Comparison of ENCODE assay signal across 29 cellular contexts in the genomic region with DNA sequence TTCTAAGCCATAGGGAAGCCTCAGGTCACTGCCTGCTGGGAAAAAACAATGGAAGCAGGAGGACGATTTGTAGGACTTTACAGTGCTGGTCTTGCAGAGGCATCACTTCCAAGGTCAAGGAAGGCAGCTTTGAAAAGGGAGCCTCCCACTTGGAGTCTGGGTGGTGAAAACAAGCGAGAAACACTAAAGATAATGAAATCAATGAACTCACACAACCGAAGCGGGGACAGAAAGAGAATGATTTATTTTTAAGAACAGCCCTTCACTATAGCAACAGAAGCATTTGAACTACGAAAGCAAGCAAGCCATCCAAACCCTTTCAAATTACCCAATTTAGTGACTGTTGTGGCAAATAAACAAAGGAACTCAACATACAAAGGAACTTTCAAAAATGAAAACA.
DNase-seq lines count a peak whose midpoint lies in the region; ATAC-seq, FAIRE-seq and TF ChIP-seq lines count a peak whose summit lies in the region.
"Had no signal": no experiment of that assay in that cellular context is flagged by ENCODE, and none has a peak within 500 bp of the region (broad histone marks: within the 10 kb centered on the region; RNA-seq: fewer than 3 reads in every experiment).

No MANE protein-coding gene starts in this region.

- 68% methylated on average over 5 of the region's 5 CpGs for WGBS in esophagus muscularis mucosa

- H3K9me2 ChIP-seq in Karpas-422 (replicated peaks; ENCODE audit: insufficient read depth, low read length): no peaks in the 10 kb centered on the region

- no peak for TF ChIP-seq POLR2A in breast epithelium (IDR thresholded peaks at IDR 0.05)
- no peak for TF ChIP-seq POLR2A in esophagus muscularis mucosa (IDR thresholded peaks at IDR 0.05; ENCODE audit: low read depth)

- H3K27me3 ChIP-seq in breast epithelium (no peaks in the 10 kb centered on the region), osteoblast (ENCODE audit: insufficient read depth, low read length) (no peaks in the 10 kb centered on the region), esophagus muscularis mucosa (no peaks in the 10 kb centered on the region), Karpas-422 (ENCODE audit: low read length) (no peaks in the 10 kb centered on the region)
- H3K27me3 ChIP-seq: transverse colon had no signal

- CTCF ChIA-PET in MCF 10A (lab: Yijun Ruan, JAX): interaction anchor here (0.7 kb wide), 1 partner anchor 69 kb away, joined by 3 read pairs; no protein-coding TSS in a partner anchor

- no peak for TF ChIP-seq EP300 in esophagus muscularis mucosa (IDR thresholded peaks at IDR 0.05)

- no peak for FAIRE-seq in frontal cortex (lab: Jason Lieb, UNC)
- FAIRE-seq: H1 had no signal

- H3K27ac ChIP-seq in breast epithelium (peak overlapping the region; percentile 51 to 59), osteoblast (ENCODE audit: low read depth, low read length) (no peak overlapping the region), esophagus muscularis mucosa (replicated peaks in 1 of 4) (no peak overlapping the region), Karpas-422 (ENCODE audit: low read length) (no peak overlapping the region)
- H3K27ac ChIP-seq: epithelial cell of prostate, WERI-Rb-1 had no signal

- H3K9me3 ChIP-seq in breast epithelium (no peaks in the 10 kb centered on the region), osteoblast (ENCODE audit: low read depth, low read length) (no peaks in the 10 kb centered on the region), esophagus muscularis mucosa (no peaks in the 10 kb centered on the region), Karpas-422 (ENCODE audit: low read length) (no peaks in the 10 kb centered on the region)
- H3K9me3 ChIP-seq: transverse colon had no signal

- peak overlapping the region; percentile 72 for H2AFZ ChIP-seq in osteoblast (ENCODE audit: low read length)
- H2AFZ ChIP-seq in Karpas-422 (ENCODE audit: low read length): no peak overlapping the region

- H3K4me1 Mint-ChIP-seq in MCF 10A (ENCODE audit: insufficient read depth, unreplicated experiment): no peaks in the 10 kb centered on the region
- H3K4me1 Mint-ChIP-seq in activated T-cell treated with anti-CD3 and anti-CD28 coated beads, Interleukin-2, amount 50 U/mL, for 24 hours (ENCODE audit: low read depth): no peaks in the 10 kb centered on the region
- H3K4me1 Mint-ChIP-seq: activated naive CD4-positive, alpha-beta T cell treated with anti-CD3 and anti-CD28 coated beads, Interleukin-2, amount 50 U/mL, for 24 hours; B cell; CD4-positive, alpha-beta memory T cell; T-cell had no signal

- H3K4me3 Mint-ChIP-seq in MCF 10A (ENCODE audit: unreplicated experiment): no peak overlapping the region
- H3K4me3 Mint-ChIP-seq in activated T-cell treated with anti-CD3 and anti-CD28 coated beads, Interleukin-2, amount 50 U/mL, for 24 hours: no peak overlapping the region
- H3K4me3 Mint-ChIP-seq: activated naive CD4-positive, alpha-beta T cell treated with anti-CD3 and anti-CD28 coated beads, Interleukin-2, amount 50 U/mL, for 24 hours; B cell; CD4-positive, alpha-beta memory T cell; T-cell had no signal

- H3K27ac Mint-ChIP-seq in MCF 10A (ENCODE audit: low read depth, unreplicated experiment): no peak overlapping the region
- no peak overlapping the region for H3K27ac Mint-ChIP-seq in activated T-cell treated with anti-CD3 and anti-CD28 coated beads, Interleukin-2, amount 50 U/mL, for 24 hours
- H3K27ac Mint-ChIP-seq: activated naive CD4-positive, alpha-beta T cell treated with anti-CD3 and anti-CD28 coated beads, Interleukin-2, amount 50 U/mL, for 24 hours; B cell; CD4-positive, alpha-beta memory T cell; progenitor cell of endocrine pancreas; T-cell had no signal

- H4K20me1 ChIP-seq in osteoblast (ENCODE audit: insufficient read depth, low read length) (no peaks in the 10 kb centered on the region), Karpas-422 (ENCODE audit: insufficient read depth, low read depth, low read length) (no peaks in the 10 kb centered on the region)

- DNase-seq in breast epithelium (ENCODE audit: low spot score in 2 of 2) (no peak), MCF 10A (ENCODE audit: unreplicated experiment) (no peak), frontal cortex (ENCODE audit: low spot score in 2 of 2) (peak; percentile 34 to 43), osteoblast (ENCODE audit: insufficient read length, low spot score, missing footprints) (no peak), esophagus muscularis mucosa (ENCODE audit: extremely low spot score) (no peak), Karpas-422 (no peak)
- no peak for DNase-seq in activated T-cell treated with anti-CD3 and anti-CD28 coated beads, Interleukin-2, amount 50 U/mL, for 24 hours
- DNase-seq: activated CD4-positive, alpha-beta T cell treated with anti-CD3 and anti-CD28 coated beads for 48 hours; activated CD8-positive, alpha-beta memory T cell treated with anti-CD3 and anti-CD28 coated beads for 24 hours; activated T-cell treated with anti-CD3 and anti-CD28 coated beads for 4 hours; CD4-positive, alpha-beta memory T cell; cortex of kidney; effector memory CD4-positive, alpha-beta T cell; mammary epithelial cell; NCI-H1092; NCI-H2029; NCI-H524; NK-92 treated with Interleukin-12 subunit alpha and Interleukin-12 subunit beta, amount 100 ng/mL, for 24 hours; PC-3; stimulated activated CD4-positive, alpha-beta T cell treated with anti-CD3 and anti-CD28 coated beads, Interleukin-4, amount 100 ng/mL, for 24 hours; T-cell; transverse colon; WERI-Rb-1 had no signal

- no peaks in the 10 kb centered on the region for H3K27me3 Mint-ChIP-seq in MCF 10A (ENCODE audit: insufficient read depth, unreplicated experiment)
- H3K27me3 Mint-ChIP-seq in activated T-cell treated with anti-CD3 and anti-CD28 coated beads, Interleukin-2, amount 50 U/mL, for 24 hours: peaks cover 7% of the 10 kb centered on the region
- H3K27me3 Mint-ChIP-seq: B cell; CD4-positive, alpha-beta memory T cell had no signal

- H3K36me3 ChIP-seq in breast epithelium (no peaks in the 10 kb centered on the region), osteoblast (ENCODE audit: insufficient read depth, low read length) (no peaks in the 10 kb centered on the region), esophagus muscularis mucosa (no peaks in the 10 kb centered on the region), Karpas-422 (ENCODE audit: insufficient read depth, low read length) (no peaks in the 10 kb centered on the region)
- H3K36me3 ChIP-seq: transverse colon, WERI-Rb-1 had no signal

- POLR2A ChIA-PET in MCF 10A (lab: Yijun Ruan, JAX): no interaction called here

- H3K4me2 ChIP-seq in osteoblast (ENCODE audit: insufficient read depth, low read length) (no peak overlapping the region), Karpas-422 (ENCODE audit: low read depth, low read length, poor library complexity, severe bottlenecking) (no peak overlapping the region)

- no peak for TF ChIP-seq CTCF in breast epithelium (IDR thresholded peaks at IDR 0.05)
- TF ChIP-seq CTCF in MCF 10A (IDR thresholded peaks at IDR 0.05; ENCODE audit: unreplicated experiment): no peak
- no peak for TF ChIP-seq CTCF in osteoblast (IDR thresholded peaks at IDR 0.05; ENCODE audit: extremely low read depth, low read depth, low read length)
- no peak for TF ChIP-seq CTCF in esophagus muscularis mucosa (IDR thresholded peaks at IDR 0.05)

- no peak overlapping the region for H3K9ac ChIP-seq in Karpas-422 (ENCODE audit: low read length)

- H3K4me3 ChIP-seq in breast epithelium (peak overlapping the region in 1 of 3 donors; percentile 6), osteoblast (ENCODE audit: insufficient read depth, low read length) (no peak overlapping the region), esophagus muscularis mucosa (no peak overlapping the region), Karpas-422 (ENCODE audit: low read length) (no peak overlapping the region)
- H3K4me3 ChIP-seq: transverse colon had no signal

- BruUV-seq in MCF 10A (replicated peaks; lab: Mats Ljungman, UMichigan): no TSS peak

- ATAC-seq in HG02840 (IDR thresholded peaks at IDR 0.05; ENCODE audit: low FRiP score, unreplicated experiment): no peak
- ATAC-seq: PC-3, T-cell had no signal

- no peaks in the 10 kb centered on the region for H3K79me2 ChIP-seq in osteoblast (ENCODE audit: insufficient read depth, low read length)
- H3K79me2 ChIP-seq in Karpas-422 (ENCODE audit: low read length): no peaks in the 10 kb centered on the region

- H3K4me1 ChIP-seq in breast epithelium (no peaks in the 10 kb centered on the region), osteoblast (ENCODE audit: insufficient read depth, low read length) (peaks cover 1% of the 10 kb centered on the region), esophagus muscularis mucosa (peaks cover 0 to 7% (median 3%) of the 10 kb centered on the region in 4 donors), Karpas-422 (ENCODE audit: low read length) (peaks cover 12% of the 10 kb centered on the region)
- H3K4me1 ChIP-seq: transverse colon had no signal

- no peaks in the 10 kb centered on the region for H3K36me3 Mint-ChIP-seq in MCF 10A (ENCODE audit: insufficient read depth, unreplicated experiment)
- H3K36me3 Mint-ChIP-seq in activated T-cell treated with anti-CD3 and anti-CD28 coated beads, Interleukin-2, amount 50 U/mL, for 24 hours (ENCODE audit: low read depth): no peaks in the 10 kb centered on the region
- H3K36me3 Mint-ChIP-seq: activated naive CD4-positive, alpha-beta T cell treated with anti-CD3 and anti-CD28 coated beads, Interleukin-2, amount 50 U/mL, for 24 hours; CD4-positive, alpha-beta memory T cell; T-cell had no signal

- H3K9me3 Mint-ChIP-seq in MCF 10A (ENCODE audit: unreplicated experiment): no peaks in the 10 kb centered on the region
- H3K9me3 Mint-ChIP-seq in activated T-cell treated with anti-CD3 and anti-CD28 coated beads, Interleukin-2, amount 50 U/mL, for 24 hours: no peaks in the 10 kb centered on the region
- H3K9me3 Mint-ChIP-seq: activated naive CD4-positive, alpha-beta T cell treated with anti-CD3 and anti-CD28 coated beads, Interleukin-2, amount 50 U/mL, for 24 hours had no signal

- intact Hi-C loops in breast epithelium (cut with DNase I; ENCODE audit: low total_unique reads) (no loop called here), MCF 10A (cut with micrococcal nuclease) (no loop called here), esophagus muscularis mucosa (cut with DNase I) (no loop called here)

Comparison
In these comparisons a context has a peak if more than half of its experiments do, and no peak if none do; other contexts are left out.
1. DNase-seq: peak in frontal cortex (2 of 2); none in breast epithelium (0 of 2), MCF 10A (single experiment), osteoblast (single experiment), activated T-cell treated with anti-CD3 and anti-CD28 coated beads, Interleukin-2, amount 50 U/mL, for 24 hours (single experiment), esophagus muscularis mucosa (single experiment) and Karpas-422 (single experiment).
2. H3K27ac ChIP-seq: peak in breast epithelium (2 of 2); none in osteoblast (single experiment), esophagus muscularis mucosa (0 of 4) and Karpas-422 (single experiment).